Comparison of ENCODE assay signal across 1 cellular context in genomic region chr7:129187681-129188371, GRCh38.
TF ChIP-seq lines count a peak whose summit lies in the region.

No MANE protein-coding gene starts in this region.

TF ChIP-seq in WTC11, 78 proteins besides CTCF, POLR2A, EP300 and RAD21 (continued from another document):
- TF ChIP-seq, protein P1, sequence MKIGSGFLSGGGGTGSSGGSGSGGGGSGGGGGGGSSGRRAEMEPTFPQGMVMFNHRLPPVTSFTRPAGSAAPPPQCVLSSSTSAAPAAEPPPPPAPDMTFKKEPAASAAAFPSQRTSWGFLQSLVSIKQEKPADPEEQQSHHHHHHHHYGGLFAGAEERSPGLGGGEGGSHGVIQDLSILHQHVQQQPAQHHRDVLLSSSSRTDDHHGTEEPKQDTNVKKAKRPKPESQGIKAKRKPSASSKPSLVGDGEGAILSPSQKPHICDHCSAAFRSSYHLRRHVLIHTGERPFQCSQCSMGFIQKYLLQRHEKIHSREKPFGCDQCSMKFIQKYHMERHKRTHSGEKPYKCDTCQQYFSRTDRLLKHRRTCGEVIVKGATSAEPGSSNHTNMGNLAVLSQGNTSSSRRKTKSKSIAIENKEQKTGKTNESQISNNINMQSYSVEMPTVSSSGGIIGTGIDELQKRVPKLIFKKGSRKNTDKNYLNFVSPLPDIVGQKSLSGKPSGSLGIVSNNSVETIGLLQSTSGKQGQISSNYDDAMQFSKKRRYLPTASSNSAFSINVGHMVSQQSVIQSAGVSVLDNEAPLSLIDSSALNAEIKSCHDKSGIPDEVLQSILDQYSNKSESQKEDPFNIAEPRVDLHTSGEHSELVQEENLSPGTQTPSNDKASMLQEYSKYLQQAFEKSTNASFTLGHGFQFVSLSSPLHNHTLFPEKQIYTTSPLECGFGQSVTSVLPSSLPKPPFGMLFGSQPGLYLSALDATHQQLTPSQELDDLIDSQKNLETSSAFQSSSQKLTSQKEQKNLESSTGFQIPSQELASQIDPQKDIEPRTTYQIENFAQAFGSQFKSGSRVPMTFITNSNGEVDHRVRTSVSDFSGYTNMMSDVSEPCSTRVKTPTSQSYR (CRISPR knock-in tag; IDR thresholded peaks at IDR 0.05): no peak
- TF ChIP-seq GTF2I (CRISPR knock-in tag; conservative IDR thresholded peaks at IDR 0.05) (no peak), FOXP1 (CRISPR knock-in tag; IDR thresholded peaks at IDR 0.05; ENCODE audit: borderline replicate concordance) (no peak)
TF ChIP-seq in WTC11: peak in this region for 0.
